ENCODE assay signal across 18 cellular contexts in genomic region chr1:239274242-239274830, GRCh38.
"Had no signal": no experiment of that assay in that cellular context is flagged by ENCODE, and none has a peak within 500 bp of the region (broad histone marks: within the 10 kb centered on the region; RNA-seq: fewer than 3 reads in every experiment).

No MANE protein-coding gene starts in this region.

- H3K4me3 ChIP-seq: colonic mucosa, lower lobe of right lung, pancreas, right lobe of liver, testis, upper lobe of left lung had no signal

- DNase-seq: activated CD4-positive, alpha-beta T cell treated with anti-CD3 and anti-CD28 coated beads, Interleukin-2, amount 10 ng/mL, durations not matched to agents 24 days and 14 days; activated CD8-positive, alpha-beta T cell treated with anti-CD3 and anti-CD28 coated beads for 36 hours; activated naive CD4-positive, alpha-beta T cell treated with anti-CD3 and anti-CD28 coated beads for 36 hours; activated T-cell treated with anti-CD3 and anti-CD28 coated beads, Interleukin-2, amount 50 U/mL, for 24 hours; anterior cingulate cortex; brain microvascular endothelial cell; colonic mucosa; foreskin melanocyte; glutamatergic neuron; hippocampal formation; islet precursor cell; left colon; lower lobe of right lung; pancreas; right lobe of liver; stimulated activated CD4-positive, alpha-beta T cell treated with anti-CD3 and anti-CD28 coated beads, Interleukin-4, amount 100 ng/mL, for 4 hours; testis; upper lobe of left lung had no signal
